9 cellular contexts compared by ENCODE assay signal in the genomic region with DNA sequence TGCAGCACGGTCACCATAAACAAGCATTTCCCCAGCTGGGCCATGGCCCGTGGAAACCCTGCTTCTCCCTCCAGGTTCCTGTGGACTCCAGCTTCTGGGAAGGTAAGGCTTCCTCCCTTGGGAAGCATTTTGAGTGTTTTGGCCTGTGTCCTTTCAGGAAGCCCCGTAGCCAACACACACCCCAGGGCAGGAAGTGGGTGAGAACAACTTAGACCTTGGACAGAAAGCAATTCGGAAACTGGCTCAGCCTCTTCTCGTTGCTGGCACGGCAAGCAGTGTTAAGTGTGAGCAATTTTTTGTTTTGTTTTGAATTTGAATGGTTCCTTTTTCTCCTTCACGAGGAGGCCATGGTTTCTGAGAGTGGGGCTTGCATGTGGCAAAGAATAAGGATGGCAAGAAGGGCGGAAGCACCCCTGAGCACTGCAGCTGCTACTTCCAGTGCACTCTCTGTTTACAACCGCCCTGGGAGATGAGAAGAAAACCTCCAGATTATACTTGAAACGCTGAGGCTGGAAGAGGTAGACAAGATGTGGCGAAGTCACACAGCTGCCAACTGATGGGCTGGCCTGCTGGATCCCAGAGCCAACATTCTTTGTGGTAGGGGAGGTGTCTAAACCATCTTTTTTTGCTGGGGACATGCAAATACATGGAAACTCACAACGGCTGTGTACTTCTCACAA. TPM values are rescaled to one million over a fixed set of nuclear protein-coding genes. Genes with fewer than 3 reads are reported as not detected.
DNase-seq lines count a peak whose midpoint lies in the region; TF ChIP-seq lines count a peak whose summit lies in the region.
"Had no signal": no experiment of that assay in that cellular context is flagged by ENCODE, and none has a peak within 500 bp of the region (broad histone marks: within the 10 kb centered on the region; RNA-seq: fewer than 3 reads in every experiment).

No MANE protein-coding gene starts in this region.

- no peaks in the 10 kb centered on the region for H3K9me3 ChIP-seq in fibroblast of lung (ENCODE audit: control insufficient read depth, insufficient read depth, low read depth, low read length)

- H3K79me2 ChIP-seq in fibroblast of lung (ENCODE audit: control insufficient read depth, insufficient read depth, low read length), result no peaks in the 10 kb centered on the region

- H3K36me3 ChIP-seq in fibroblast of lung (ENCODE audit: control insufficient read depth, insufficient read depth, low read length), result no peaks in the 10 kb centered on the region

- H4K20me1 ChIP-seq in fibroblast of lung (ENCODE audit: control insufficient read depth, extremely low read depth, insufficient read depth, low read length), result no peaks in the 10 kb centered on the region

- H3K4me3 ChIP-seq in fibroblast of lung (replicated peaks in 1 of 4; ENCODE audit: control extremely low read depth in 1 of 4, insufficient read depth in 1 of 4, low read depth in 3 of 4, low read length in 4 of 4), result no peak overlapping the region

- no peak overlapping the region for H3K4me2 ChIP-seq in fibroblast of lung (ENCODE audit: extremely low read depth, insufficient read depth, low read length)

- no peak overlapping the region for H3K27ac ChIP-seq in fibroblast of lung (ENCODE audit: insufficient read depth, low read length)

- peak overlapping the region; percentile 33 for H2AFZ ChIP-seq in fibroblast of lung (ENCODE audit: low read length)

- no peak for TF ChIP-seq CTCF in fibroblast of lung (conservative IDR thresholded peaks at IDR 0.05 in 1 of 2, IDR thresholded peaks at IDR 0.05 in 1 of 2; ENCODE audit: low read depth in 1 of 2, low read length in 2 of 2)

- H3K27me3 ChIP-seq in fibroblast of lung (ENCODE audit: control insufficient read depth, insufficient read depth, low read length), result no peaks in the 10 kb centered on the region

- H3K4me1 ChIP-seq in fibroblast of lung (ENCODE audit: control insufficient read depth, extremely low read depth, insufficient read depth, low read length), result peaks cover 11% of the 10 kb centered on the region

- H3K9ac ChIP-seq in fibroblast of lung (ENCODE audit: insufficient read depth, low read length), result no peak overlapping the region

- DNase-seq in EL (peak; percentile 35), Kasumi-1 (lab: John Stamatoyannopoulos, UW) (peak; percentile 57 to 65), fibroblast of lung (ENCODE audit: low read depth in 2 of 2) (peak in 1 of 2 donors; percentile 41), pons (ENCODE audit: low spot score) (peak; percentile 49), NCI-H2081 treated with DMSO at 0.1 percent for 48 hours (lab: John Stamatoyannopoulos, UW) (no peak), NCI-H524 treated with DMSO at 0.1 percent for 48 hours (lab: John Stamatoyannopoulos, UW) (no peak), middle frontal gyrus (ENCODE audit: extremely low spot score, low spot score) (no peak)
- no peak for DNase-seq in activated CD8-positive, alpha-beta memory T cell treated with anti-CD3 and anti-CD28 coated beads, Interleukin-2, amount 50 U/mL, for 48 hours
- DNase-seq: occipital lobe had no signal

RNA-seq across cellular contexts. Expression of a gene that starts 14.1 kb away (rescaled TPM):
- total RNA-seq in fibroblast of lung, result 0.17 TPM in 1 of 2 replicates, not detected in the other
- 6.9 TPM in 1 of 2 replicates, not detected in the other for polyA plus RNA-seq in fibroblast of lung
- polyA plus RNA-seq in fibroblast of lung (2012), result 4.3 TPM in 1 of 2 replicates, not detected in the other
- polyA minus RNA-seq in fibroblast of lung (ENCODE audit: low replicate concordance), result not detected in 2 replicates

RNA-seq across cellular contexts. Expression of a gene that starts 17.9 kb away (rescaled TPM):
- total RNA-seq in fibroblast of lung, result under 0.01 and 0.50 TPM in 2 replicates
- polyA plus RNA-seq in fibroblast of lung, result 1.3 and 1.4 TPM in 2 replicates
- polyA plus RNA-seq in fibroblast of lung (2012), result 1.3 and 1.7 TPM in 2 replicates
- polyA minus RNA-seq in fibroblast of lung (ENCODE audit: low replicate concordance), result 0.98 and 4.7 TPM in 2 replicates

Comparison
In these comparisons a context has a peak if more than half of its experiments do, and no peak if none do; other contexts are left out.
1. DNase-seq: peak in EL (single experiment), Kasumi-1 (2 of 2) and pons (single experiment); none in NCI-H2081 treated with DMSO at 0.1 percent for 48 hours (single experiment), activated CD8-positive, alpha-beta memory T cell treated with anti-CD3 and anti-CD28 coated beads, Interleukin-2, amount 50 U/mL, for 48 hours (single experiment), NCI-H524 treated with DMSO at 0.1 percent for 48 hours (single experiment) and middle frontal gyrus (single experiment).